In genomic region chr4:184167576-184167975, GRCh38 we compare ENCODE assay signal across 12 cellular contexts. TPM values are rescaled to one million over a fixed set of nuclear protein-coding genes. Genes with fewer than 3 reads are reported as not detected.
DNase-seq lines count a peak whose midpoint lies in the region; ATAC-seq, FAIRE-seq and TF ChIP-seq lines count a peak whose summit lies in the region.
"Had no signal": no experiment of that assay in that cellular context is flagged by ENCODE, and none has a peak within 500 bp of the region (broad histone marks: within the 10 kb centered on the region; RNA-seq: fewer than 3 reads in every experiment).

No MANE protein-coding gene starts in this region.

- no peak overlapping the region for H3K23ac ChIP-seq in neuronal stem cell (ENCODE audit: low read depth, low read length, poor library complexity)

- in situ Hi-C loops in GM12878 (cut with MboI) = no loop called here

- H3K4ac ChIP-seq in neuronal stem cell (ENCODE audit: low read length) = no peak overlapping the region

- no peak for DNase-seq in GM18507 (ENCODE audit: extremely low spot score, insufficient read length, low read depth)
- DNase-seq in GM12878 (ENCODE audit: low read depth, low spot score) = no peak
- no peak for DNase-seq in GM19238 (ENCODE audit: insufficient read length, low spot score)
- DNase-seq in NCI-H345 treated with DMSO at 0.1 percent for 48 hours (lab: John Stamatoyannopoulos, UW; ENCODE audit: unreplicated experiment) = no peak
- DNase-seq in neuronal stem cell (ENCODE audit: low spot score) = no peak
- DNase-seq in retina = no peak
- DNase-seq: IMR-90, NCI-H2081, thyroid gland had no signal

- H3K9me3 ChIP-seq in GM12878 (replicated peaks; ENCODE audit: control insufficient read depth, insufficient read depth, low read length) (no peaks in the 10 kb centered on the region), neuronal stem cell (replicated peaks in 1 of 2; ENCODE audit: control insufficient read depth in 2 of 2, insufficient read depth in 1 of 2, low read depth in 1 of 2, low read length in 2 of 2) (no peaks in the 10 kb centered on the region)
- H3K9me3 ChIP-seq: thyroid gland had no signal

- BruUV-seq in GM12878 (replicated peaks; lab: Mats Ljungman, UMichigan) = no TSS peak

- FAIRE-seq in GM18507 (lab: Jason Lieb, UNC) = peak; percentile 38
- FAIRE-seq in GM12878 (lab: Jason Lieb, UNC) = peak; percentile 23

- TF ChIP-seq EP300 in GM12878 (IDR thresholded peaks at IDR 0.05; ENCODE audit: borderline replicate concordance in 1 of 2, control insufficient read depth in 1 of 2, low read depth in 2 of 2, low read length in 2 of 2) = no peak

- H3K9ac ChIP-seq in GM12878 (ENCODE audit: control insufficient read depth, insufficient read depth, low read length) (no peak overlapping the region), neuronal stem cell (ENCODE audit: low read depth, low read length, poor library complexity) (no peak overlapping the region)

- SMC1A ChIA-PET in GM12878 (lab: Charles Lee; ENCODE audit: uncharacterized antibody, unreplicated experiment) = interaction anchor here (0.6 to 2.0 kb wide), 4 partner anchors 12 to 758 kb away, joined by 3 to 10 read pairs (median 4); no protein-coding TSS in a partner anchor

- no peak overlapping the region for H3K18ac ChIP-seq in neuronal stem cell (ENCODE audit: low read length)

- no peaks in the 10 kb centered on the region; a peak in 3 of 4 replicates for H3K27me3 ChIP-seq in GM12878 (replicated peaks in 1 of 2; ENCODE audit: control insufficient read depth in 2 of 2, insufficient read depth in 2 of 2, low read length in 1 of 2)
- peaks cover 0 to 58% (median 10%) of the 10 kb centered on the region in 3 experiments for H3K27me3 ChIP-seq in neuronal stem cell (ENCODE audit: control insufficient read depth in 3 of 3, insufficient read depth in 3 of 3, low read depth in 1 of 3, low read length in 3 of 3)
- H3K27me3 ChIP-seq: thyroid gland had no signal

- no peaks in the 10 kb centered on the region for H3K79me1 ChIP-seq in neuronal stem cell (ENCODE audit: low read depth, low read length)

- no peak overlapping the region for H3K27ac ChIP-seq in GM12878 (ENCODE audit: control insufficient read depth, insufficient read depth)
- no peak overlapping the region for H3K27ac ChIP-seq in neuronal stem cell (replicated peaks; ENCODE audit: low read length)
- H3K27ac ChIP-seq: thyroid gland, VCaP had no signal

- ATAC-seq in GM21528 (IDR thresholded peaks at IDR 0.05; ENCODE audit: low FRiP score, unreplicated experiment) (peak; percentile 52), HG03159 (IDR thresholded peaks at IDR 0.05; ENCODE audit: unreplicated experiment) (peak; percentile 81), GM12878 (peak; percentile 60)

- H4K8ac ChIP-seq in neuronal stem cell (ENCODE audit: low read depth, low read length) = no peak overlapping the region

- H3K79me2 ChIP-seq in GM12878 (ENCODE audit: control insufficient read depth, insufficient read depth, low read length) = no peaks in the 10 kb centered on the region

- TF ChIP-seq CTCF in GM12878 (IDR thresholded peaks at IDR 0.05 in 2 of 3, conservative IDR thresholded peaks at IDR 0.05 in 1 of 3; ENCODE audit: control insufficient read depth in 2 of 3, extremely low read depth in 1 of 3, insufficient read depth in 1 of 3, low read depth in 3 of 3, low read length in 3 of 3) = no peak

- H3K14ac ChIP-seq in neuronal stem cell (ENCODE audit: low read length) = no peak overlapping the region

- WGBS in GM12878 (ENCODE audit: insufficient coverage, insufficient replicate concordance, low lambda C conversion rate, missing lambda C conversion rate) = 40% methylated on average over 9 of the region's 9 CpGs
- no CpG with 5 or more reads among the region's 9 CpGs for WGBS in neuronal stem cell (ENCODE audit: extremely low coverage in 2 of 2, insufficient read length in 2 of 2, insufficient replicate concordance in 1 of 2), 2 donors

- no peak overlapping the region for H2AK5ac ChIP-seq in neuronal stem cell (ENCODE audit: low read depth, low read length)

- intact Hi-C loops in GM12878 (cut with micrococcal nuclease; ENCODE audit: unreplicated experiment) = loop anchor here (10.0 kb wide), 1 partner anchor 543 kb away; no protein-coding TSS in a partner anchor

- TF ChIP-seq POLR2A in GM12878 (IDR thresholded peaks at IDR 0.05; ENCODE audit: low read depth, low read length) = no peak

- H3K4me3 ChIP-seq in GM12878 (no peak overlapping the region), neuronal stem cell (ENCODE audit: low read length in 2 of 2) (no peak overlapping the region)
- H3K4me3 ChIP-seq: thyroid gland had no signal

- POLR2A ChIA-PET in GM12878 (lab: Charles Lee) = no interaction called here

- H3K36me3 ChIP-seq in GM12878 (ENCODE audit: control insufficient read depth in 2 of 2, insufficient read depth in 2 of 2, low read length in 1 of 2) = no peaks in the 10 kb centered on the region
- no peaks in the 10 kb centered on the region for H3K36me3 ChIP-seq in neuronal stem cell (replicated peaks in 1 of 2; ENCODE audit: control insufficient read depth in 2 of 2, insufficient read depth in 2 of 2, low read length in 2 of 2)
- H3K36me3 ChIP-seq: thyroid gland had no signal

- CTCF ChIA-PET in GM12878 (lab: Yijun Ruan, JAX) = interaction anchor here (0.7 to 1.8 kb wide), 12 partner anchors 8 to 1004 kb away, joined by 3 to 9 read pairs (median 4); no protein-coding TSS in a partner anchor

- H4K91ac ChIP-seq in neuronal stem cell (ENCODE audit: low read depth, low read length, poor library complexity) = no peak overlapping the region

- RAD21 ChIA-PET in GM12878 (lab: Charles Lee; ENCODE audit: unreplicated experiment) = interaction anchor here (1.5 kb wide), 1 partner anchor 26 kb away, joined by 3 read pairs; no protein-coding TSS in a partner anchor

- no peak for TF ChIP-seq RAD21 in GM12878 (IDR thresholded peaks at IDR 0.05; ENCODE audit: insufficient read depth, low read depth, low read length)

- H3K4me1 ChIP-seq in GM12878 (ENCODE audit: control insufficient read depth, insufficient read depth, low read length) (no peaks in the 10 kb centered on the region), neuronal stem cell (ENCODE audit: control insufficient read depth in 2 of 2, insufficient read depth in 1 of 2, low read depth in 1 of 2, low read length in 2 of 2) (peaks cover 0 to 4% of the 10 kb centered on the region in 2 donors)

- H2BK12ac ChIP-seq in neuronal stem cell (ENCODE audit: low read length) = no peak overlapping the region

- H2BK15ac ChIP-seq in neuronal stem cell (ENCODE audit: low read length) = no peak overlapping the region

- H3K4me2 ChIP-seq in GM12878 (ENCODE audit: control insufficient read depth, insufficient read depth) (no peak overlapping the region), neuronal stem cell (ENCODE audit: insufficient read depth, low read length, poor library complexity, severe bottlenecking) (no peak overlapping the region)

- H2BK5ac ChIP-seq in neuronal stem cell (ENCODE audit: low read length) = no peak overlapping the region

- H2AFZ ChIP-seq in GM12878 (ENCODE audit: control insufficient read depth, low read depth, low read length) (no peak overlapping the region), neuronal stem cell (ENCODE audit: low read length) (no peak overlapping the region)

- H4K20me1 ChIP-seq in GM12878 (ENCODE audit: control insufficient read depth, insufficient read depth) = no peaks in the 10 kb centered on the region

- no peak overlapping the region for H2BK120ac ChIP-seq in neuronal stem cell (ENCODE audit: low read depth, low read length)

TF ChIP-seq in GM12878, 131 proteins besides CTCF, POLR2A, EP300 and RAD21 (continues in another document):
- TF ChIP-seq GABPA (IDR thresholded peaks at IDR 0.05; ENCODE audit: low read depth) (no peak), PAX5 (IDR thresholded peaks at IDR 0.05; ENCODE audit: borderline replicate concordance, low read depth, low read length) (peak; percentile 31; the same call in 1 of the 2 replicates), SKIL (IDR thresholded peaks at IDR 0.05; ENCODE audit: low read depth, poor library complexity, severe bottlenecking) (no peak), NR2F1 (conservative IDR thresholded peaks at IDR 0.05) (peak; percentile 31; the same call in 1 of the 2 replicates), CHD2 (IDR thresholded peaks at IDR 0.05; ENCODE audit: borderline replicate concordance, low read depth, low read length) (no peak), DPF2 (IDR thresholded peaks at IDR 0.05) (no peak)

RNA-seq across cellular contexts. Expression of gene ENPP6, which starts 50.1 kb away (rescaled TPM):
- 0.98 and 2.6 TPM in 2 replicates for total RNA-seq in GM12878 (2013; cell fraction: nucleolus; rRNA removed)
- 0.06 and 0.49 TPM in 2 replicates for total RNA-seq in GM12878 (2014; rRNA removed)
- 0.28 and 0.76 TPM in 2 replicates for total RNA-seq in GM12878 (2014; rRNA removed; fragmentation: Illumina TruSeq; extraction: Trizol)
- total RNA-seq in GM12878 (2021) = 0.72 TPM in 1 of 2 replicates, not detected in the other
- polyA plus RNA-seq in GM12878 (2011; ENCODE audit: low read depth) = 0.08 TPM
- polyA plus RNA-seq in GM12878 (2011; rRNA removed) = 0.49 and 0.68 TPM in 2 replicates
- polyA plus RNA-seq in GM12878 (2011; cell fraction: cytosol; rRNA removed) = 0.51 and 0.69 TPM in 2 replicates
- polyA plus RNA-seq in GM12878 (2011; cell fraction: nucleus; rRNA removed) = 0.85 and 1.5 TPM in 2 replicates
- 0.37 and 1.9 TPM in 2 replicates for polyA plus RNA-seq in GM12878 (2012)
- polyA plus RNA-seq in GM12878 (2014; fragmentation: Illumina TruSeq; extraction: Trizol) = 0.04 and 0.25 TPM in 2 replicates
- polyA plus RNA-seq in GM12878 (2014; fragmentation: Nextera tagmentation; extraction: Ambion mirVana) = 1 to 10 TPM in 1 of 2 experiments, under 1 TPM in 1; 0.55 to 1.0 TPM
- 0.19 and 0.63 TPM in 2 replicates for polyA plus RNA-seq in GM12878 (2014; rRNA removed)
- under 1 TPM; 0.32 to 0.44 TPM for polyA plus RNA-seq in GM12878 (2016; fragmentation: Nextera tagmentation; extraction: Ambion mirVana)
- 0.59 and 0.77 TPM in 2 replicates for polyA minus RNA-seq in GM12878 (2011; rRNA and poly(A)+ RNA removed)
- polyA minus RNA-seq in GM12878 (2011; cell fraction: cytosol; rRNA and poly(A)+ RNA removed) = not detected in 2 replicates
- 0.12 and 0.38 TPM in 2 replicates for polyA minus RNA-seq in GM12878 (2011; cell fraction: nucleus; rRNA and poly(A)+ RNA removed)
- 0.01 TPM for polyA plus RNA-seq in neuronal stem cell (2013, experiment 1 of 2)
- 0.01 TPM for polyA plus RNA-seq in neuronal stem cell (2013, experiment 2 of 2)
- total RNA-seq: IMR-90 had no signal
- polyA plus RNA-seq: IMR-90 had no signal
